ENCODE assay signal across 19 cellular contexts in genomic region chr11:75810637-75811383, GRCh38.
A peak's percentile ranks its signal among the peaks of the same experiment; 100 is the strongest.
DNase-seq lines count a peak whose midpoint lies in the region; ATAC-seq, FAIRE-seq and TF ChIP-seq lines count a peak whose summit lies in the region.
"Had no signal": no experiment of that assay in that cellular context is flagged by ENCODE, and none has a peak within 500 bp of the region (broad histone marks: within the 10 kb centered on the region; RNA-seq: fewer than 3 reads in every experiment).

No MANE protein-coding gene starts in this region.

- ATAC-seq in HG03095 (IDR thresholded peaks at IDR 0.05; ENCODE audit: unreplicated experiment) (peak; percentile 29), GM19395 (IDR thresholded peaks at IDR 0.05; ENCODE audit: unreplicated experiment) (no peak), HG02938 (IDR thresholded peaks at IDR 0.05; ENCODE audit: unreplicated experiment) (no peak)
- ATAC-seq: A549, esophagus mucosa, pancreas had no signal

- peak; percentile 63 for FAIRE-seq in GM18507 (lab: Jason Lieb, UNC)
- FAIRE-seq: A549, G401.6, pancreas, small intestine had no signal

- H3F3A ChIP-seq in OCI-LY1 (ENCODE audit: insufficient read depth, low read length): no peaks in the 10 kb centered on the region

- no peaks in the 10 kb centered on the region for H3K9me2 ChIP-seq in OCI-LY1 (ENCODE audit: low read depth, low read length)

- peaks cover 26% of the 10 kb centered on the region for H3K4me1 ChIP-seq in OCI-LY1 (ENCODE audit: insufficient read depth, low read length, severe bottlenecking)

- peak overlapping the region; percentile 15 for H3K4me2 ChIP-seq in OCI-LY1 (ENCODE audit: low read length)
- H3K4me2 ChIP-seq: A549 had no signal

- TF ChIP-seq CTCF in OCI-LY1 (IDR thresholded peaks at IDR 0.05; ENCODE audit: low read length): no peak

- H3K36me3 ChIP-seq in OCI-LY1 (ENCODE audit: insufficient read depth, low read length): no peaks in the 10 kb centered on the region
- H3K36me3 ChIP-seq: pancreas, Peyer's patch had no signal

- H3K4me3 ChIP-seq in OCI-LY1 (ENCODE audit: low read depth, low read length, poor library complexity, severe bottlenecking): no peak overlapping the region
- H3K4me3 ChIP-seq: A549, pancreas, Peyer's patch had no signal

- H3K9ac ChIP-seq in OCI-LY1 (ENCODE audit: low read length): no peak overlapping the region

- 0 out of 2 replicates have a peak overlapping the region, but pooled peaks have one; percentile 27 for H2AFZ ChIP-seq in OCI-LY1 (ENCODE audit: low read length)

- H4K20me1 ChIP-seq in OCI-LY1 (ENCODE audit: insufficient read depth, low read length): no peaks in the 10 kb centered on the region

- DNase-seq in AML-193 (lab: John Stamatoyannopoulos, UW): peak; percentile 8 to 16
- no peak for DNase-seq in GM18507 (ENCODE audit: extremely low spot score, insufficient read length, low read depth)
- no peak for DNase-seq in NCI-H2029 (lab: John Stamatoyannopoulos, UW)
- DNase-seq in NCI-H146 treated with DMSO at 0.1 percent for 48 hours (lab: John Stamatoyannopoulos, UW; ENCODE audit: unreplicated experiment): no peak
- DNase-seq: activated CD4-positive, alpha-beta T cell treated with anti-CD3 and anti-CD28 coated beads, Interleukin-2, amount 10 ng/mL, durations not matched to agents 7 days and 5 days; GOT3; NCI-H1105 treated with DMSO at 0.1 percent for 48 hours; NCI-H446; small intestine; T-helper 1 cell had no signal

- H3K27ac ChIP-seq in OCI-LY1 (ENCODE audit: low read depth, low read length, poor library complexity, severe bottlenecking): no peak overlapping the region
- H3K27ac ChIP-seq: A549, pancreas had no signal

- H3K79me2 ChIP-seq in OCI-LY1 (ENCODE audit: insufficient read depth, low read length): peaks cover 4% of the 10 kb centered on the region

- H3K9me3 ChIP-seq in OCI-LY1 (ENCODE audit: low read length): no peaks in the 10 kb centered on the region
- H3K9me3 ChIP-seq: A549, pancreas, Peyer's patch had no signal

- H3K27me3 ChIP-seq in OCI-LY1 (ENCODE audit: insufficient read depth, low read length): no peaks in the 10 kb centered on the region; the same call in 1 of the 2 replicates
- H3K27me3 ChIP-seq: pancreas, Peyer's patch had no signal

Comparison
In these comparisons a context has a peak if more than half of its experiments do, and no peak if none do; other contexts are left out.
1. DNase-seq: peak in AML-193 (2 of 2); none in GM18507 (single experiment), NCI-H2029 (single experiment) and NCI-H146 treated with DMSO at 0.1 percent for 48 hours (single experiment).